8 cellular contexts compared by ENCODE assay signal in genomic region chr4:98996056-98996941, GRCh38. TPM values are rescaled to one million over a fixed set of nuclear protein-coding genes. Genes with fewer than 3 reads are reported as not detected.
DNase-seq lines count a peak whose midpoint lies in the region; ATAC-seq and TF ChIP-seq lines count a peak whose summit lies in the region.

No MANE protein-coding gene starts in this region.

- intact Hi-C loops in adrenal gland (cut with DNase I) (loop anchor here (10.0 kb wide), 2 partner anchors 59 to 409 kb away; no protein-coding TSS in a partner anchor), gastrocnemius medialis (cut with DNase I; ENCODE audit: low total_unique reads) (loop anchor here (5.0 kb wide), 3 partner anchors 326 to 411 kb away; partner anchors contain the start of genes ADH1B and TSPAN5)

- ATAC-seq in HG02973 (IDR thresholded peaks at IDR 0.05; ENCODE audit: unreplicated experiment): peak; percentile 19
- ATAC-seq in gastrocnemius medialis: peak; percentile 2 to 39
- no peak for ATAC-seq in HG02623 (IDR thresholded peaks at IDR 0.05; ENCODE audit: unreplicated experiment)

- H3K27me3 ChIP-seq in adrenal gland: no peaks in the 10 kb centered on the region
- H3K27me3 ChIP-seq in gastrocnemius medialis: no peaks in the 10 kb centered on the region

- DNase-seq in activated T-cell treated with anti-CD3 and anti-CD28 coated beads for 1 hour (ENCODE audit: low read depth) (peak; percentile 6), NCI-H69 (lab: John Stamatoyannopoulos, UW) (peak; percentile 71), adrenal gland (peak in 4 of 7 donors; percentile 15 to 29 (median 18)), hepatic stellate cell (ENCODE audit: low spot score) (peak; percentile 33), gastrocnemius medialis (peak in 1 of 2 donors; percentile 12)
- no peak for DNase-seq in activated T-cell treated with anti-CD3 and anti-CD28 coated beads, Interleukin-2, amount 50 U/mL, for 1 hour

- TF ChIP-seq POLR2A in adrenal gland (IDR thresholded peaks at IDR 0.05) (no peak), gastrocnemius medialis (IDR thresholded peaks at IDR 0.05) (peak in 1 of 2 donors; percentile 15)

- H3K9me3 ChIP-seq in adrenal gland (replicated peaks in 1 of 3) (no peaks in the 10 kb centered on the region), gastrocnemius medialis (no peaks in the 10 kb centered on the region)

- H3K36me3 ChIP-seq in adrenal gland (replicated peaks in 1 of 2) (no peaks in the 10 kb centered on the region), gastrocnemius medialis (no peaks in the 10 kb centered on the region)

- peak in 1 of 6 experiments; percentile 10 for TF ChIP-seq CTCF in adrenal gland (IDR thresholded peaks at IDR 0.05)
- TF ChIP-seq CTCF in gastrocnemius medialis (IDR thresholded peaks at IDR 0.05 in 4 of 5, conservative IDR thresholded peaks at IDR 0.05 in 1 of 5): no peak

- WGBS in adrenal gland, 4 donors: 3 to 14% (median 7%) methylated on average over 12 to 61 of the region's 61 CpGs

- H3K27ac ChIP-seq in adrenal gland: peak overlapping the region in 4 of 5 donors; percentile 55 to 85 (median 76)
- H3K27ac ChIP-seq in gastrocnemius medialis: peak overlapping the region; percentile 80 to 96 (median 94)

- H3K4me1 ChIP-seq in adrenal gland (replicated peaks in 1 of 2) (peaks cover 0 to 16% of the 10 kb centered on the region in 2 donors), gastrocnemius medialis (peaks cover 13 to 16% of the 10 kb centered on the region in 2 donors)

- in situ Hi-C loops in gastrocnemius medialis (cut with MboI; ENCODE audit: low sequenced_read_pairs in 4 of 4): loop anchor here in 3 of 4 donors (5.0 to 25.0 kb wide), 5 partner anchors 56 to 416 kb away; no protein-coding TSS in a partner anchor

- peak overlapping the region; percentile 33 to 98 (median 93) for H3K4me3 ChIP-seq in adrenal gland
- H3K4me3 ChIP-seq in gastrocnemius medialis: peak overlapping the region; percentile 76 to 100 (median 93)

RNA-seq across cellular contexts. Expression of gene METAP1, which starts 0.8 kb away (rescaled TPM):
- total RNA-seq in adrenal gland: 10 to 100 TPM; 12.1 to 30.4 (median 17.8) TPM
- polyA plus RNA-seq in adrenal gland: 10 to 100 TPM; 12.7 to 17.2 (median 13.9) TPM
- total RNA-seq in gastrocnemius medialis: 10 to 100 TPM; 33.3 to 45.0 (median 37.9) TPM
